Comparison of ENCODE assay signal across 8 cellular contexts in the genomic region with DNA sequence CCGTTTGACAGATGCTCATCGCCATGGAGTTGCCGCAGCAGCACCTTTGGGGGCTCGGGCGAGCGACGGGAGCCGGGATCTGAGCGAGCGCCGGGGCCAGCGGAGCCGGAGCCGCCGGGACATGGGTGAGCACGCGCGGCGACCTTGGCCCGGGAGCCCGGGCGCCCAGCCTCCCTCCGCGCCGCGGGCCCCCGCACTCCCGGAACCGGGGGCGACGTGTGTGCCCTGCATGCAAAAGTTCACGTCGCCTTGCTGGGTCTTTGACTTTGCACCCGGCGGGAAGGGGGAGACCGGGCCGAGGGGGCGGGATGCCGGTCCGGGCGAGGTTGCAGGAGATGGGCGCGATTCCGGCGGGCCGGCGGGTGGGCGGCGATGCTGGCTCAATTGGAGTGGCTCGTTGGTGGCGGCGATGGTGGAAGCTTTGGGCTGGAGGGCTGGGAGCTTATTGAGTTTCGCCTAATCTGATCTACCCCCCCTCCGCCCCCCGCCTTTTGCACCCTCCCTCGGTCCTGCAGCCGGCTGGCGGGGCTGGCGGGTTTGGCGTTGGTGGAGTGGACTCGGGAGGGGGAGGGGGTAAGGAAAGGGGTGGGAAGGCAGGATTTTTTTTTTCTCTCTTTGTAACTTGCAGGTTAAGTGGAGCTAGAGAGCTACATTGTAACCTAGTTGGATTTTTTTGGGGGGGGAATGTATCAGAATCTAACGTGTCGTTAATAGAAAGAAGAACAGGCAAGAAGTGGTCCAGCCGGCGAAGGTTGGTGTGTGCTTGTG. TPM values are rescaled to one million over a fixed set of nuclear protein-coding genes. Genes with fewer than 3 reads are reported as not detected.
DNase-seq lines count a peak whose midpoint lies in the region; ATAC-seq and TF ChIP-seq lines count a peak whose summit lies in the region.

A gene (plus strand): TSS at position 618 of the 768 bp plus-strand sequence. CDS start 20,459 bp downstream, outside the sequence.

- H3K27me3 ChIP-seq in HUES48 (ENCODE audit: control insufficient read depth, insufficient read depth, low read length) (peaks cover 25% of the 10 kb centered on the region), RWPE2 (ENCODE audit: insufficient read depth, poor library complexity, severe bottlenecking) (no peaks in the 10 kb centered on the region), iPS DF 6.9 (ENCODE audit: control insufficient read depth, insufficient read depth, low read length) (peaks cover 2% of the 10 kb centered on the region; the same call in 1 of the 2 replicates)

- no peaks in the 10 kb centered on the region for H3K9me3 ChIP-seq in HUES48 (ENCODE audit: control insufficient read depth, insufficient read depth, low read length)
- H3K9me3 ChIP-seq in RWPE2 (ENCODE audit: severe bottlenecking): no peaks in the 10 kb centered on the region
- H3K9me3 ChIP-seq in iPS DF 6.9 (ENCODE audit: control insufficient read depth, insufficient read depth, low read length): no peaks in the 10 kb centered on the region

- DNase-seq in RWPE2 (ENCODE audit: low spot score): peak; percentile 74
- no peak for DNase-seq in iPS DF 6.9 (ENCODE audit: low read depth, low spot score)
- peak; percentile 69 for DNase-seq in retina
- no peak for DNase-seq in HT-29 (ENCODE audit: low spot score)

- H3K4me3 ChIP-seq in GM08714 (ENCODE audit: low read length) (peak within 1 kb of the TSS; percentile 68), HUES48 (ENCODE audit: low read depth, low read length) (peak within 1 kb of the TSS; percentile 78), RWPE2 (ENCODE audit: severe bottlenecking) (peak within 1 kb of the TSS; percentile 78), iPS DF 6.9 (ENCODE audit: low read length) (peak within 1 kb of the TSS; percentile 89; the same call in 1 of the 2 replicates)

- H3K36me3 Mint-ChIP-seq in brain: no peaks in the 10 kb centered on the region

- H3K27ac ChIP-seq in HUES48 (ENCODE audit: low read depth, low read length): peak within 1 kb of the TSS; percentile 59
- peak within 1 kb of the TSS; percentile 88 for H3K27ac ChIP-seq in RWPE2 (ENCODE audit: poor library complexity, severe bottlenecking)
- no peak within 1 kb of the TSS for H3K27ac ChIP-seq in iPS DF 6.9 (ENCODE audit: low read length)

- H3K4me1 ChIP-seq in HUES48 (ENCODE audit: control insufficient read depth, insufficient read depth, low read length) (peaks cover 34% of the 10 kb centered on the region), RWPE2 (ENCODE audit: insufficient read depth, poor library complexity, severe bottlenecking) (peaks cover 10% of the 10 kb centered on the region), iPS DF 6.9 (ENCODE audit: control insufficient read depth, insufficient read depth, low read length) (peaks cover 3% of the 10 kb centered on the region)

- no peaks in the 10 kb centered on the region for H3K36me3 ChIP-seq in HUES48 (ENCODE audit: control insufficient read depth, insufficient read depth, low read length)
- no peaks in the 10 kb centered on the region for H3K36me3 ChIP-seq in RWPE2 (ENCODE audit: low read depth)
- no peaks in the 10 kb centered on the region for H3K36me3 ChIP-seq in iPS DF 6.9 (ENCODE audit: control insufficient read depth, insufficient read depth, low read length)

- ATAC-seq in RWPE2 (ENCODE audit: low read depth): peak; percentile 13
- ATAC-seq in GM21423 (IDR thresholded peaks at IDR 0.05; ENCODE audit: unreplicated experiment): no peak

- peak; percentile 48 for TF ChIP-seq CTCF in RWPE2 (IDR thresholded peaks at IDR 0.05; ENCODE audit: poor library complexity, severe bottlenecking)
- TF ChIP-seq CTCF in brain (conservative IDR thresholded peaks at IDR 0.05): peak in 1 of 2 experiments; percentile 17

- no CpG with 5 or more reads among the region's 65 CpGs for WGBS in iPS DF 6.9 (ENCODE audit: insufficient coverage, insufficient read length)

- H3K27me3 Mint-ChIP-seq in brain: peaks cover 15% of the 10 kb centered on the region

- peak within 1 kb of the TSS in 2 of 5 experiments; percentile 91 to 97 for H3K27ac Mint-ChIP-seq in brain

- H3K4me3 Mint-ChIP-seq in brain: no peak within 1 kb of the TSS

- no peaks in the 10 kb centered on the region for H3K9me3 Mint-ChIP-seq in brain

- H3K9ac ChIP-seq in HUES48 (ENCODE audit: low read depth, low read length): no peak within 1 kb of the TSS

- peaks cover 23% of the 10 kb centered on the region for H3K4me1 Mint-ChIP-seq in brain

RNA-seq across cellular contexts. Expression of the gene that starts here (rescaled TPM):
- polyA plus RNA-seq in brain (ENCODE audit: insufficient read depth, low read depth, low replicate concordance): 25.7 TPM
- total RNA-seq in HT-29 (2014; rRNA removed; shearing (Covaris generic)): 0.08 and 0.33 TPM in 2 replicates

Comparison
In these comparisons a context has a peak if more than half of its experiments do, and no peak if none do; other contexts are left out.
1. DNase-seq: peak in RWPE2 (single experiment) and retina (single experiment); none in iPS DF 6.9 (single experiment) and HT-29 (single experiment).
2. Peak in every context shown above with its lines, with median percentiles within 50 percentile points of each other: H3K4me3 ChIP-seq.